ENCODE assay signal across 10 cellular contexts in the genomic region with DNA sequence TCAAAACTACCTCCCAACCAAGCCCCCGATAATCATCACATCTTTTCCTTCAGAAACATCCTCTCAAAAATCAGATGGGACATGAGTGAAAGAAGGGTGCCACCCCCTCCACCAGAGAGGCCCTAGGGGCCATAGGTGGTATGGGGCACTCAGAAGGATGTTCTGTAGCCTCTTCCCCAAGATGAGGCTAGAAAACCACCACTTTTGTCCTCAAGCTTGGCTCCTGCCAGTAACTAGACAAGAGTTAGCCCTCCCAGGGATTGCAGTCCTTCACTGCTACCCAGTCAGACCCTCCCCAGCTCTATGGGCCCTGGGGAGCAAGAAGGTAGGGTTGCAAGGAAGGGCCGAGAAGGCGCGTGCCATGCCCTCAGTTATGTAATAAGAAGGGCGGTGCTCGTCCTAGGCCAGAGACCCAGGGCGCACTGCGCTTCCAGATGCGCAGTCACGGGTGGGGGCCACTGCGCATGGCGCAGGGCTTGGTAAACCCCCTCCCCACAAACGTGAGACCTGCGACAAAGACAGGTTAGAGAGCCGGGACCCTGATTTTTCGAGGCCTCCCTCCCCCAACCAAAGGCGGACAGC.
A peak's percentile ranks its signal among the peaks of the same experiment; 100 is the strongest.
DNase-seq lines count a peak whose midpoint lies in the region; ATAC-seq and TF ChIP-seq lines count a peak whose summit lies in the region.
"Had no signal": no experiment of that assay in that cellular context is flagged by ENCODE, and none has a peak within 500 bp of the region (broad histone marks: within the 10 kb centered on the region; RNA-seq: fewer than 3 reads in every experiment).

No MANE protein-coding gene starts in this region.

- peaks cover 70% of the 10 kb centered on the region for H3K4me1 Mint-ChIP-seq in activated CD8-positive, alpha-beta T cell treated with anti-CD3 and anti-CD28 coated beads for 36 hours (ENCODE audit: low read depth)
- H3K4me1 Mint-ChIP-seq in activated CD8-positive, alpha-beta T cell treated with anti-CD3 and anti-CD28 coated beads, Interleukin-2, amount 10 ng/mL, durations not matched to agents 7 days and 5 days (ENCODE audit: low read depth): peaks cover 61% of the 10 kb centered on the region
- H3K4me1 Mint-ChIP-seq in endodermal cell: peaks cover 8% of the 10 kb centered on the region

- peak overlapping the region; percentile 13 to 81 (median 52) for H3K4me3 ChIP-seq in adrenal gland
- peak overlapping the region; percentile 76 for H3K4me3 ChIP-seq in lower lobe of right lung
- H3K4me3 ChIP-seq in thyroid gland (replicated peaks in 1 of 3): peak overlapping the region; percentile 51 to 65 (median 55)
- no peak overlapping the region for H3K4me3 ChIP-seq in endodermal cell (ENCODE audit: low read length)

- intact Hi-C loops in activated CD8-positive, alpha-beta T cell treated with anti-CD3 and anti-CD28 coated beads for 36 hours (cut with micrococcal nuclease): no loop called here
- intact Hi-C loops in adrenal gland (cut with DNase I): no loop called here
- intact Hi-C loops in lower lobe of right lung (cut with DNase I): no loop called here
- intact Hi-C loops in thyroid gland (cut with DNase I): no loop called here

- H3K9me3 Mint-ChIP-seq in activated CD8-positive, alpha-beta T cell treated with anti-CD3 and anti-CD28 coated beads for 36 hours: no peaks in the 10 kb centered on the region
- no peaks in the 10 kb centered on the region for H3K9me3 Mint-ChIP-seq in activated CD8-positive, alpha-beta T cell treated with anti-CD3 and anti-CD28 coated beads, Interleukin-2, amount 10 ng/mL, durations not matched to agents 7 days and 5 days (ENCODE audit: insufficient read depth)
- no peaks in the 10 kb centered on the region for H3K9me3 Mint-ChIP-seq in endodermal cell

- POLR2A ChIA-PET in activated CD8-positive, alpha-beta T cell treated with anti-CD3 and anti-CD28 coated beads for 36 hours (lab: Charles Lee): interaction anchor here (0.7 to 1.6 kb wide), 2 partner anchors 10 to 52 kb away, joined by 3 to 8 read pairs; no protein-coding TSS in a partner anchor
- POLR2A ChIA-PET in activated CD8-positive, alpha-beta T cell treated with anti-CD3 and anti-CD28 coated beads, Interleukin-2, amount 10 ng/mL, durations not matched to agents 7 days and 5 days (lab: Charles Lee): no interaction called here

- H3K4me1 ChIP-seq in adrenal gland (replicated peaks in 1 of 2) (peaks cover 70 to 73% of the 10 kb centered on the region in 2 donors), lower lobe of right lung (peaks cover 82% of the 10 kb centered on the region), thyroid gland (peaks cover 78 to 79% of the 10 kb centered on the region in 2 donors), endodermal cell (ENCODE audit: control insufficient read depth, insufficient read depth, low read length) (no peaks in the 10 kb centered on the region)

- H3K36me3 Mint-ChIP-seq in activated CD8-positive, alpha-beta T cell treated with anti-CD3 and anti-CD28 coated beads for 36 hours (ENCODE audit: low read depth): peaks cover 29% of the 10 kb centered on the region
- H3K36me3 Mint-ChIP-seq in activated CD8-positive, alpha-beta T cell treated with anti-CD3 and anti-CD28 coated beads, Interleukin-2, amount 10 ng/mL, durations not matched to agents 7 days and 5 days (ENCODE audit: low read depth): peaks cover 23% of the 10 kb centered on the region
- no peaks in the 10 kb centered on the region for H3K36me3 Mint-ChIP-seq in endodermal cell (ENCODE audit: low read depth)

- H3K27ac Mint-ChIP-seq in activated CD8-positive, alpha-beta T cell treated with anti-CD3 and anti-CD28 coated beads for 36 hours: peak overlapping the region; percentile 44
- no peak overlapping the region for H3K27ac Mint-ChIP-seq in activated CD8-positive, alpha-beta T cell treated with anti-CD3 and anti-CD28 coated beads, Interleukin-2, amount 10 ng/mL, durations not matched to agents 7 days and 5 days
- no peak overlapping the region for H3K27ac Mint-ChIP-seq in endodermal cell

- TF ChIP-seq CTCF in activated CD8-positive, alpha-beta T cell treated with anti-CD3 and anti-CD28 coated beads for 36 hours (IDR thresholded peaks at IDR 0.05): no peak
- TF ChIP-seq CTCF in adrenal gland (IDR thresholded peaks at IDR 0.05) (peak in 1 of 6 experiments; percentile 16), lower lobe of right lung (IDR thresholded peaks at IDR 0.05) (no peak), thyroid gland (IDR thresholded peaks at IDR 0.05) (no peak), endodermal cell (conservative IDR thresholded peaks at IDR 0.05) (no peak)

- no peak for ATAC-seq in activated CD8-positive, alpha-beta T cell treated with anti-CD3 and anti-CD28 coated beads for 36 hours
- no peak for ATAC-seq in activated CD8-positive, alpha-beta T cell treated with anti-CD3 and anti-CD28 coated beads, Interleukin-2, amount 10 ng/mL, durations not matched to agents 7 days and 5 days
- no peak for ATAC-seq in lower lobe of right lung
- ATAC-seq in GM18870 (IDR thresholded peaks at IDR 0.05; ENCODE audit: unreplicated experiment): no peak
- ATAC-seq: left lobe of liver had no signal

- H3K27me3 Mint-ChIP-seq in activated CD8-positive, alpha-beta T cell treated with anti-CD3 and anti-CD28 coated beads for 36 hours: no peaks in the 10 kb centered on the region
- H3K27me3 Mint-ChIP-seq in activated CD8-positive, alpha-beta T cell treated with anti-CD3 and anti-CD28 coated beads, Interleukin-2, amount 10 ng/mL, durations not matched to agents 7 days and 5 days (ENCODE audit: low read depth): no peaks in the 10 kb centered on the region
- no peaks in the 10 kb centered on the region for H3K27me3 Mint-ChIP-seq in endodermal cell (ENCODE audit: insufficient read depth)

- no peak overlapping the region for H3K4me3 Mint-ChIP-seq in activated CD8-positive, alpha-beta T cell treated with anti-CD3 and anti-CD28 coated beads for 36 hours
- H3K4me3 Mint-ChIP-seq in activated CD8-positive, alpha-beta T cell treated with anti-CD3 and anti-CD28 coated beads, Interleukin-2, amount 10 ng/mL, durations not matched to agents 7 days and 5 days: no peak overlapping the region
- H3K4me3 Mint-ChIP-seq in endodermal cell: no peak overlapping the region

- H3K9me3 ChIP-seq in adrenal gland (replicated peaks in 1 of 3) (no peaks in the 10 kb centered on the region), lower lobe of right lung (no peaks in the 10 kb centered on the region), thyroid gland (no peaks in the 10 kb centered on the region), endodermal cell (ENCODE audit: control insufficient read depth, low read length) (no peaks in the 10 kb centered on the region)

- H3K27me3 ChIP-seq in adrenal gland (no peaks in the 10 kb centered on the region), lower lobe of right lung (ENCODE audit: low read depth) (no peaks in the 10 kb centered on the region), thyroid gland (no peaks in the 10 kb centered on the region), endodermal cell (ENCODE audit: control insufficient read depth, insufficient read depth, low read length, poor library complexity, severe bottlenecking) (no peaks in the 10 kb centered on the region)

- H3K36me3 ChIP-seq in adrenal gland (replicated peaks in 1 of 2) (peaks cover 0 to 26% of the 10 kb centered on the region in 2 donors), lower lobe of right lung (peaks cover 46% of the 10 kb centered on the region), thyroid gland (peaks cover 17 to 20% of the 10 kb centered on the region in 2 donors), endodermal cell (ENCODE audit: control insufficient read depth, insufficient read depth, low read length) (no peaks in the 10 kb centered on the region)

- 61 to 77% (median 66%) methylated on average over 14 to 17 of the region's 17 CpGs for WGBS in adrenal gland, 4 donors
- WGBS in thyroid gland, 2 donors: 92 to 93% methylated on average over 17 of the region's 17 CpGs
- 93 to 100% methylated on average over 6 to 17 of the region's 17 CpGs for WGBS in endodermal cell (ENCODE audit: insufficient coverage in 1 of 2, insufficient read length in 1 of 2), 2 experiments

- CTCF ChIA-PET in activated CD8-positive, alpha-beta T cell treated with anti-CD3 and anti-CD28 coated beads for 36 hours (lab: Charles Lee): interaction anchor here (1.3 to 1.5 kb wide), 3 partner anchors 8 to 24 kb away, joined by 3 to 4 read pairs (median 3); no protein-coding TSS in a partner anchor
- CTCF ChIA-PET in activated CD8-positive, alpha-beta T cell treated with anti-CD3 and anti-CD28 coated beads, Interleukin-2, amount 10 ng/mL, durations not matched to agents 7 days and 5 days (lab: Charles Lee): interaction anchor here (1.1 to 25.7 kb wide), 5 partner anchors 15 to 143 kb away, joined by 3 to 656 read pairs (median 45); no protein-coding TSS in a partner anchor

- H3K9ac ChIP-seq in endodermal cell (ENCODE audit: extremely low read depth, low read length, poor library complexity, severe bottlenecking): no peak overlapping the region

- DNase-seq in activated CD8-positive, alpha-beta T cell treated with anti-CD3 and anti-CD28 coated beads for 36 hours: no peak
- no peak for DNase-seq in activated CD8-positive, alpha-beta T cell treated with anti-CD3 and anti-CD28 coated beads, Interleukin-2, amount 10 ng/mL, durations not matched to agents 7 days and 5 days
- peak in 4 of 7 donors; percentile 50 to 80 (median 72) for DNase-seq in adrenal gland
- no peak for DNase-seq in lower lobe of right lung
- DNase-seq in thyroid gland: no peak
- DNase-seq in NCI-H748 treated with DMSO at 0.1 percent for 48 hours (lab: John Stamatoyannopoulos, UW): no peak
- no peak for DNase-seq in endodermal cell
- DNase-seq: GF-D8 had no signal

- H3K27ac ChIP-seq in adrenal gland (peak overlapping the region; percentile 43 to 99 (median 98)), lower lobe of right lung (peak overlapping the region; percentile 99), thyroid gland (peak overlapping the region; percentile 97 to 100 (median 99)), endodermal cell (ENCODE audit: low read depth, low read length) (no peak overlapping the region)

- TF ChIP-seq POLR2A in adrenal gland (IDR thresholded peaks at IDR 0.05) (peak in 1 of 2 donors; percentile 59), thyroid gland (IDR thresholded peaks at IDR 0.05) (no peak)

Comparison
In these comparisons a context has a peak if more than half of its experiments do, and no peak if none do; other contexts are left out.
1. DNase-seq: peak in adrenal gland (4 of 7); none in activated CD8-positive, alpha-beta T cell treated with anti-CD3 and anti-CD28 coated beads for 36 hours (single experiment), activated CD8-positive, alpha-beta T cell treated with anti-CD3 and anti-CD28 coated beads, Interleukin-2, amount 10 ng/mL, durations not matched to agents 7 days and 5 days (single experiment), lower lobe of right lung (single experiment), thyroid gland (0 of 2), NCI-H748 treated with DMSO at 0.1 percent for 48 hours (single experiment) and endodermal cell (single experiment).